3 cellular contexts compared by ENCODE assay signal in genomic region chr14:74931744-74932143, GRCh38. TPM values are rescaled to one million over a fixed set of nuclear protein-coding genes. Genes with fewer than 3 reads are reported as not detected.
"Had no signal": no experiment of that assay in that cellular context is flagged by ENCODE, and none has a peak within 500 bp of the region (broad histone marks: within the 10 kb centered on the region; RNA-seq: fewer than 3 reads in every experiment).

No MANE protein-coding gene starts in this region.

RNA-seq across cellular contexts. Expression of gene RPS6KL1, which starts 8.7 kb away (rescaled TPM):
- total RNA-seq: M059J, SJSA1 had no signal

RNA-seq across cellular contexts. Expression of gene PROX2, which starts 55.8 kb away (rescaled TPM):
- total RNA-seq: M059J, Right ventricle myocardium superior, SJSA1 had no signal
